Comparison of ENCODE assay signal across 1 cellular context in genomic region chr16:50323335-50324011, GRCh38.
A peak's percentile ranks its signal among the peaks of the same experiment; 100 is the strongest.
TF ChIP-seq lines count a peak whose summit lies in the region.

No MANE protein-coding gene starts in this region.

TF ChIP-seq in K562, 482 proteins besides CTCF, POLR2A, EP300 and RAD21 (continued from another document):
- no peak for TF ChIP-seq AFF4 (CRISPR knock-in tag; IDR thresholded peaks at IDR 0.05)
- no peak for TF ChIP-seq CAMTA2 (CRISPR knock-in tag; conservative IDR thresholded peaks at IDR 0.05)
- no peak for TF ChIP-seq C11orf30 (IDR thresholded peaks at IDR 0.05; ENCODE audit: low read depth)
- TF ChIP-seq TRIM24 (IDR thresholded peaks at IDR 0.05): peak; percentile 22 to 63; a peak in 1 of 4 replicates
- TF ChIP-seq NFIC (IDR thresholded peaks at IDR 0.05): peak; percentile 100
- no peak for TF ChIP-seq CHD2 (IDR thresholded peaks at IDR 0.05; ENCODE audit: low read depth, low read length)
- no peak for TF ChIP-seq ZBTB17 (CRISPR knock-in tag; IDR thresholded peaks at IDR 0.05)
- TF ChIP-seq, protein P1, sequence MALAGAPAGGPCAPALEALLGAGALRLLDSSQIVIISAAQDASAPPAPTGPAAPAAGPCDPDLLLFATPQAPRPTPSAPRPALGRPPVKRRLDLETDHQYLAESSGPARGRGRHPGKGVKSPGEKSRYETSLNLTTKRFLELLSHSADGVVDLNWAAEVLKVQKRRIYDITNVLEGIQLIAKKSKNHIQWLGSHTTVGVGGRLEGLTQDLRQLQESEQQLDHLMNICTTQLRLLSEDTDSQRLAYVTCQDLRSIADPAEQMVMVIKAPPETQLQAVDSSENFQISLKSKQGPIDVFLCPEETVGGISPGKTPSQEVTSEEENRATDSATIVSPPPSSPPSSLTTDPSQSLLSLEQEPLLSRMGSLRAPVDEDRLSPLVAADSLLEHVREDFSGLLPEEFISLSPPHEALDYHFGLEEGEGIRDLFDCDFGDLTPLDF (CRISPR knock-in tag; IDR thresholded peaks at IDR 0.05): no peak
- peak in 1 of 2 experiments; percentile 27; a peak in 1 of 4 replicates for TF ChIP-seq RCOR1 (IDR thresholded peaks at IDR 0.05; ENCODE audit: borderline replicate concordance in 1 of 2, low read depth in 2 of 2, low read length in 2 of 2)
- TF ChIP-seq ETV6 (IDR thresholded peaks at IDR 0.05; ENCODE audit: borderline replicate concordance in 1 of 2, low read depth in 2 of 2, low read length in 1 of 2): no peak
- no peak for TF ChIP-seq ETV6 (CRISPR knock-in tag; IDR thresholded peaks at IDR 0.05; ENCODE audit: borderline replicate concordance)
- no peak for TF ChIP-seq NFXL1 (CRISPR knock-in tag; IDR thresholded peaks at IDR 0.05)
- TF ChIP-seq, protein P2, sequence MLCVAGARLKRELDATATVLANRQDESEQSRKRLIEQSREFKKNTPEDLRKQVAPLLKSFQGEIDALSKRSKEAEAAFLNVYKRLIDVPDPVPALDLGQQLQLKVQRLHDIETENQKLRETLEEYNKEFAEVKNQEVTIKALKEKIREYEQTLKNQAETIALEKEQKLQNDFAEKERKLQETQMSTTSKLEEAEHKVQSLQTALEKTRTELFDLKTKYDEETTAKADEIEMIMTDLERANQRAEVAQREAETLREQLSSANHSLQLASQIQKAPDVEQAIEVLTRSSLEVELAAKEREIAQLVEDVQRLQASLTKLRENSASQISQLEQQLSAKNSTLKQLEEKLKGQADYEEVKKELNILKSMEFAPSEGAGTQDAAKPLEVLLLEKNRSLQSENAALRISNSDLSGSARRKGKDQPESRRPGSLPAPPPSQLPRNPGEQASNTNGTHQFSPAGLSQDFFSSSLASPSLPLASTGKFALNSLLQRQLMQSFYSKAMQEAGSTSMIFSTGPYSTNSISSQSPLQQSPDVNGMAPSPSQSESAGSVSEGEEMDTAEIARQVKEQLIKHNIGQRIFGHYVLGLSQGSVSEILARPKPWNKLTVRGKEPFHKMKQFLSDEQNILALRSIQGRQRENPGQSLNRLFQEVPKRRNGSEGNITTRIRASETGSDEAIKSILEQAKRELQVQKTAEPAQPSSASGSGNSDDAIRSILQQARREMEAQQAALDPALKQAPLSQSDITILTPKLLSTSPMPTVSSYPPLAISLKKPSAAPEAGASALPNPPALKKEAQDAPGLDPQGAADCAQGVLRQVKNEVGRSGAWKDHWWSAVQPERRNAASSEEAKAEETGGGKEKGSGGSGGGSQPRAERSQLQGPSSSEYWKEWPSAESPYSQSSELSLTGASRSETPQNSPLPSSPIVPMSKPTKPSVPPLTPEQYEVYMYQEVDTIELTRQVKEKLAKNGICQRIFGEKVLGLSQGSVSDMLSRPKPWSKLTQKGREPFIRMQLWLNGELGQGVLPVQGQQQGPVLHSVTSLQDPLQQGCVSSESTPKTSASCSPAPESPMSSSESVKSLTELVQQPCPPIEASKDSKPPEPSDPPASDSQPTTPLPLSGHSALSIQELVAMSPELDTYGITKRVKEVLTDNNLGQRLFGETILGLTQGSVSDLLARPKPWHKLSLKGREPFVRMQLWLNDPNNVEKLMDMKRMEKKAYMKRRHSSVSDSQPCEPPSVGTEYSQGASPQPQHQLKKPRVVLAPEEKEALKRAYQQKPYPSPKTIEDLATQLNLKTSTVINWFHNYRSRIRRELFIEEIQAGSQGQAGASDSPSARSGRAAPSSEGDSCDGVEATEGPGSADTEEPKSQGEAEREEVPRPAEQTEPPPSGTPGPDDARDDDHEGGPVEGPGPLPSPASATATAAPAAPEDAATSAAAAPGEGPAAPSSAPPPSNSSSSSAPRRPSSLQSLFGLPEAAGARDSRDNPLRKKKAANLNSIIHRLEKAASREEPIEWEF (CRISPR knock-in tag; IDR thresholded peaks at IDR 0.05): no peak
- no peak for TF ChIP-seq SMAD2 (IDR thresholded peaks at IDR 0.05; ENCODE audit: low read depth, low read length)
- no peak for TF ChIP-seq SLC30A9 (CRISPR knock-in tag; IDR thresholded peaks at IDR 0.05)
- no peak for TF ChIP-seq ZNF311 (CRISPR knock-in tag; IDR thresholded peaks at IDR 0.05)
